1 cellular context compared by ENCODE assay signal in the genomic region with DNA sequence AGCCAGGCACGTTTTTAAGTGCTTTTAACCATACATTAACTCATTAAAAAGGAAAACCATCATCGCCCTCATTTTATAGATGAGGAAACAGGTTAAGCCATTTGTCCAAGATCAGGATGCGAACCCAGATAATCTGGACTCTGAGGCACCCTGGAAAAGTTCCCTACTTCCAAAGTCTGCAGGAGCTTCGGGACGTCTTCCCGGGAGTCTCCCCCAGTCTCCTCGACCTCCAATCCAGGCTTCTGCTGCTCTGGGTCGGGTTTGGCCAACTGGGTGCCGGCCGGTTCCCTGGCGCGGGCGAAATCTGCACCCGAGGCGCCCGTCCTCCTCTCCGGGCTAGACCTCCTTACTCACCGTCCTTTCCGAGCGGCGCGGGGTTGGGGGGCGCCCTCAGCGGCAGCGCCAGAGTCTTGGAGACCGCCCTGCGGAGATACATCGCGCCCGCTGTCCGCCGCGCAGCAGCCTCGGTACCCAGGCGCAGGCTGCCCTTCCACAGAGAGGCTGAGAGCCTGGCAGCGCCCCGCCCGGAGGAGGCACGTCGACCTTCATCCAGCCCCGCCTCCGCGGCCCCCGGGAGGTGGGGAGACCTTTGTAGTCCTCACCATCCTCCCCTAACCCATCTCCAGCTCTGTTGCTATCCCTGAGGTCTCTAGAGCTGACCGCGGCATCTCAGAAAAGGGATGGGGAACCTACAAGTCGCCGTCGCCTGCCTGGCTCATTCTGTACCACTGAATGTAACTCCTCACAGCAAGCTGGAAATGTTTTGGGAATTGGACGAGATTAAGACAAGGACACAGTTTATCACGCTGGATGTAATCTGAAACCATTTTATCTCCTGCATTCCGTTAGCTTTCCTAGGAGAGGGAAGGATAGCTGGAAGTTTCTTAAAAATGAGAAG.
TF ChIP-seq lines count a peak whose summit lies in the region.

Gene MGARP, minus strand, starts transcription at position 503 of the 898 bp plus-strand sequence. Its CDS starts 67 bp downstream, at position 436.

TF ChIP-seq in HEK293, 187 proteins besides CTCF, POLR2A, EP300 and RAD21 (continued from another document and continues in another):
- no peak for TF ChIP-seq PRDM2 (tag by site-specific recombination; IDR thresholded peaks at IDR 0.05; ENCODE audit: borderline replicate concordance)
- TF ChIP-seq, protein P1, sequence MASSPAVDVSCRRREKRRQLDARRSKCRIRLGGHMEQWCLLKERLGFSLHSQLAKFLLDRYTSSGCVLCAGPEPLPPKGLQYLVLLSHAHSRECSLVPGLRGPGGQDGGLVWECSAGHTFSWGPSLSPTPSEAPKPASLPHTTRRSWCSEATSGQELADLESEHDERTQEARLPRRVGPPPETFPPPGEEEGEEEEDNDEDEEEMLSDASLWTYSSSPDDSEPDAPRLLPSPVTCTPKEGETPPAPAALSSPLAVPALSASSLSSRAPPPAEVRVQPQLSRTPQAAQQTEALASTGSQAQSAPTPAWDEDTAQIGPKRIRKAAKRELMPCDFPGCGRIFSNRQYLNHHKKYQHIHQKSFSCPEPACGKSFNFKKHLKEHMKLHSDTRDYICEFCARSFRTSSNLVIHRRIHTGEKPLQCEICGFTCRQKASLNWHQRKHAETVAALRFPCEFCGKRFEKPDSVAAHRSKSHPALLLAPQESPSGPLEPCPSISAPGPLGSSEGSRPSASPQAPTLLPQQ (tag by site-specific recombination; IDR thresholded peaks at IDR 0.05): 0 out of 2 replicates have a peak, but pooled peaks have one; percentile 13
- no peak for TF ChIP-seq ZNF792 (tag by site-specific recombination; IDR thresholded peaks at IDR 0.05)
- TF ChIP-seq, protein P2, sequence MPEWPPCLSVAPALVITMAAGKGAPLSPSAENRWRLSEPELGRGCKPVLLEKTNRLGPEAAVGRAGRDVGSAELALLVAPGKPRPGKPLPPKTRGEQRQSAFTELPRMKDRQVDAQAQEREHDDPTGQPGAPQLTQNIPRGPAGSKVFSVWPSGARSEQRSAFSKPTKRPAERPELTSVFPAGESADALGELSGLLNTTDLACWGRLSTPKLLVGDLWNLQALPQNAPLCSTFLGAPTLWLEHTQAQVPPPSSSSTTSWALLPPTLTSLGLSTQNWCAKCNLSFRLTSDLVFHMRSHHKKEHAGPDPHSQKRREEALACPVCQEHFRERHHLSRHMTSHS (tag by site-specific recombination; IDR thresholded peaks at IDR 0.05): no peak
- no peak for TF ChIP-seq ZNF549 (tag by site-specific recombination; IDR thresholded peaks at IDR 0.05)
- no peak for TF ChIP-seq YY2 (tag by site-specific recombination; IDR thresholded peaks at IDR 0.05)
- TF ChIP-seq ZFP3 (tag by site-specific recombination; IDR thresholded peaks at IDR 0.05; ENCODE audit: low read depth): no peak
- no peak for TF ChIP-seq ZNF2 (tag by site-specific recombination; IDR thresholded peaks at IDR 0.05)
- no peak for TF ChIP-seq ZNF114 (tag by site-specific recombination; IDR thresholded peaks at IDR 0.05)
- TF ChIP-seq, protein P3, sequence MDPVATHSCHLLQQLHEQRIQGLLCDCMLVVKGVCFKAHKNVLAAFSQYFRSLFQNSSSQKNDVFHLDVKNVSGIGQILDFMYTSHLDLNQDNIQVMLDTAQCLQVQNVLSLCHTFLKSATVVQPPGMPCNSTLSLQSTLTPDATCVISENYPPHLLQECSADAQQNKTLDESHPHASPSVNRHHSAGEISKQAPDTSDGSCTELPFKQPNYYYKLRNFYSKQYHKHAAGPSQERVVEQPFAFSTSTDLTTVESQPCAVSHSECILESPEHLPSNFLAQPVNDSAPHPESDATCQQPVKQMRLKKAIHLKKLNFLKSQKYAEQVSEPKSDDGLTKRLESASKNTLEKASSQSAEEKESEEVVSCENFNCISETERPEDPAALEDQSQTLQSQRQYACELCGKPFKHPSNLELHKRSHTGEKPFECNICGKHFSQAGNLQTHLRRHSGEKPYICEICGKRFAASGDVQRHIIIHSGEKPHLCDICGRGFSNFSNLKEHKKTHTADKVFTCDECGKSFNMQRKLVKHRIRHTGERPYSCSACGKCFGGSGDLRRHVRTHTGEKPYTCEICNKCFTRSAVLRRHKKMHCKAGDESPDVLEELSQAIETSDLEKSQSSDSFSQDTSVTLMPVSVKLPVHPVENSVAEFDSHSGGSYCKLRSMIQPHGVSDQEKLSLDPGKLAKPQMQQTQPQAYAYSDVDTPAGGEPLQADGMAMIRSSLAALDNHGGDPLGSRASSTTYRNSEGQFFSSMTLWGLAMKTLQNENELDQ (tag by site-specific recombination; IDR thresholded peaks at IDR 0.05; ENCODE audit: low read depth): no peak
- peak; percentile 60 for TF ChIP-seq GLIS1 (tag by site-specific recombination; IDR thresholded peaks at IDR 0.05)
- TF ChIP-seq GFI1B (tag by site-specific recombination; IDR thresholded peaks at IDR 0.05): no peak
- TF ChIP-seq KLF10 (tag by site-specific recombination; IDR thresholded peaks at IDR 0.05): no peak
- TF ChIP-seq, protein P4, sequence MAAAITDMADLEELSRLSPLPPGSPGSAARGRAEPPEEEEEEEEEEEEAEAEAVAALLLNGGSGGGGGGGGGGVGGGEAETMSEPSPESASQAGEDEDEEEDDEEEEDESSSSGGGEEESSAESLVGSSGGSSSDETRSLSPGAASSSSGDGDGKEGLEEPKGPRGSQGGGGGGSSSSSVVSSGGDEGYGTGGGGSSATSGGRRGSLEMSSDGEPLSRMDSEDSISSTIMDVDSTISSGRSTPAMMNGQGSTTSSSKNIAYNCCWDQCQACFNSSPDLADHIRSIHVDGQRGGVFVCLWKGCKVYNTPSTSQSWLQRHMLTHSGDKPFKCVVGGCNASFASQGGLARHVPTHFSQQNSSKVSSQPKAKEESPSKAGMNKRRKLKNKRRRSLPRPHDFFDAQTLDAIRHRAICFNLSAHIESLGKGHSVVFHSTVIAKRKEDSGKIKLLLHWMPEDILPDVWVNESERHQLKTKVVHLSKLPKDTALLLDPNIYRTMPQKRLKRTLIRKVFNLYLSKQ (tag by site-specific recombination; IDR thresholded peaks at IDR 0.05; ENCODE audit: borderline replicate concordance): no peak
- TF ChIP-seq, protein P5, sequence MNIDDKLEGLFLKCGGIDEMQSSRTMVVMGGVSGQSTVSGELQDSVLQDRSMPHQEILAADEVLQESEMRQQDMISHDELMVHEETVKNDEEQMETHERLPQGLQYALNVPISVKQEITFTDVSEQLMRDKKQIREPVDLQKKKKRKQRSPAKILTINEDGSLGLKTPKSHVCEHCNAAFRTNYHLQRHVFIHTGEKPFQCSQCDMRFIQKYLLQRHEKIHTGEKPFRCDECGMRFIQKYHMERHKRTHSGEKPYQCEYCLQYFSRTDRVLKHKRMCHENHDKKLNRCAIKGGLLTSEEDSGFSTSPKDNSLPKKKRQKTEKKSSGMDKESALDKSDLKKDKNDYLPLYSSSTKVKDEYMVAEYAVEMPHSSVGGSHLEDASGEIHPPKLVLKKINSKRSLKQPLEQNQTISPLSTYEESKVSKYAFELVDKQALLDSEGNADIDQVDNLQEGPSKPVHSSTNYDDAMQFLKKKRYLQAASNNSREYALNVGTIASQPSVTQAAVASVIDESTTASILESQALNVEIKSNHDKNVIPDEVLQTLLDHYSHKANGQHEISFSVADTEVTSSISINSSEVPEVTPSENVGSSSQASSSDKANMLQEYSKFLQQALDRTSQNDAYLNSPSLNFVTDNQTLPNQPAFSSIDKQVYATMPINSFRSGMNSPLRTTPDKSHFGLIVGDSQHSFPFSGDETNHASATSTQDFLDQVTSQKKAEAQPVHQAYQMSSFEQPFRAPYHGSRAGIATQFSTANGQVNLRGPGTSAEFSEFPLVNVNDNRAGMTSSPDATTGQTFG (tag by site-specific recombination; IDR thresholded peaks at IDR 0.05; ENCODE audit: borderline replicate concordance): no peak
- TF ChIP-seq MZF1 (tag by site-specific recombination; IDR thresholded peaks at IDR 0.05; ENCODE audit: borderline replicate concordance): no peak
- TF ChIP-seq ZNF24 (tag by site-specific recombination; IDR thresholded peaks at IDR 0.05): no peak
- TF ChIP-seq IKZF3 (tag by site-specific recombination; IDR thresholded peaks at IDR 0.05): 0 out of 2 replicates have a peak, but pooled peaks have one; percentile 23
- no peak for TF ChIP-seq ZNF830 (tag by site-specific recombination; IDR thresholded peaks at IDR 0.05; ENCODE audit: low read depth)
- no peak for TF ChIP-seq ZNF837 (tag by site-specific recombination; IDR thresholded peaks at IDR 0.05)
- TF ChIP-seq ZNF677 (tag by site-specific recombination; IDR thresholded peaks at IDR 0.05): no peak
- TF ChIP-seq ZNF670 (tag by site-specific recombination; IDR thresholded peaks at IDR 0.05; ENCODE audit: low read depth): no peak
- no peak for TF ChIP-seq KLF7 (tag by site-specific recombination; IDR thresholded peaks at IDR 0.05; ENCODE audit: borderline replicate concordance)
- no peak for TF ChIP-seq ZNF184 (tag by site-specific recombination; IDR thresholded peaks at IDR 0.05)
- TF ChIP-seq ZXDB (tag by site-specific recombination; IDR thresholded peaks at IDR 0.05): no peak
- TF ChIP-seq, protein P6, sequence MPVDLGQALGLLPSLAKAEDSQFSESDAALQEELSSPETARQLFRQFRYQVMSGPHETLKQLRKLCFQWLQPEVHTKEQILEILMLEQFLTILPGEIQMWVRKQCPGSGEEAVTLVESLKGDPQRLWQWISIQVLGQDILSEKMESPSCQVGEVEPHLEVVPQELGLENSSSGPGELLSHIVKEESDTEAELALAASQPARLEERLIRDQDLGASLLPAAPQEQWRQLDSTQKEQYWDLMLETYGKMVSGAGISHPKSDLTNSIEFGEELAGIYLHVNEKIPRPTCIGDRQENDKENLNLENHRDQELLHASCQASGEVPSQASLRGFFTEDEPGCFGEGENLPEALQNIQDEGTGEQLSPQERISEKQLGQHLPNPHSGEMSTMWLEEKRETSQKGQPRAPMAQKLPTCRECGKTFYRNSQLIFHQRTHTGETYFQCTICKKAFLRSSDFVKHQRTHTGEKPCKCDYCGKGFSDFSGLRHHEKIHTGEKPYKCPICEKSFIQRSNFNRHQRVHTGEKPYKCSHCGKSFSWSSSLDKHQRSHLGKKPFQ (tag by site-specific recombination; IDR thresholded peaks at IDR 0.05): no peak
- no peak for TF ChIP-seq ZNF391 (tag by site-specific recombination; IDR thresholded peaks at IDR 0.05; ENCODE audit: borderline replicate concordance, low read depth)
- TF ChIP-seq ZNF10 (tag by site-specific recombination; IDR thresholded peaks at IDR 0.05): no peak
- TF ChIP-seq, protein P7, sequence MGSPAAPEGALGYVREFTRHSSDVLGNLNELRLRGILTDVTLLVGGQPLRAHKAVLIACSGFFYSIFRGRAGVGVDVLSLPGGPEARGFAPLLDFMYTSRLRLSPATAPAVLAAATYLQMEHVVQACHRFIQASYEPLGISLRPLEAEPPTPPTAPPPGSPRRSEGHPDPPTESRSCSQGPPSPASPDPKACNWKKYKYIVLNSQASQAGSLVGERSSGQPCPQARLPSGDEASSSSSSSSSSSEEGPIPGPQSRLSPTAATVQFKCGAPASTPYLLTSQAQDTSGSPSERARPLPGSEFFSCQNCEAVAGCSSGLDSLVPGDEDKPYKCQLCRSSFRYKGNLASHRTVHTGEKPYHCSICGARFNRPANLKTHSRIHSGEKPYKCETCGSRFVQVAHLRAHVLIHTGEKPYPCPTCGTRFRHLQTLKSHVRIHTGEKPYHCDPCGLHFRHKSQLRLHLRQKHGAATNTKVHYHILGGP (tag by site-specific recombination; IDR thresholded peaks at IDR 0.05): no peak
- peak; percentile 63; the same call in 1 of the 2 replicates for TF ChIP-seq ZBTB20 (tag by site-specific recombination; IDR thresholded peaks at IDR 0.05)
- peak; percentile 61; the same call in 1 of the 2 replicates for TF ChIP-seq PATZ1 (tag by site-specific recombination; IDR thresholded peaks at IDR 0.05)
- TF ChIP-seq ZBTB48 (tag by site-specific recombination; IDR thresholded peaks at IDR 0.05): peak; percentile 41; the same call in 1 of the 2 replicates
- TF ChIP-seq ZNF596 (tag by site-specific recombination; IDR thresholded peaks at IDR 0.05): no peak
